In genomic region chr12:65156366-65156831, GRCh38 we compare ENCODE assay signal across 8 cellular contexts. TPM values are rescaled to one million over a fixed set of nuclear protein-coding genes. Genes with fewer than 3 reads are reported as not detected.
DNase-seq lines count a peak whose midpoint lies in the region; ATAC-seq and TF ChIP-seq lines count a peak whose summit lies in the region.

No MANE protein-coding gene starts in this region.

- peak overlapping the region; percentile 49 for H3K4me2 ChIP-seq in BLaER1

- no peak for TF ChIP-seq POLR2A in tibial nerve (IDR thresholded peaks at IDR 0.05)

- H3K4me3 Mint-ChIP-seq in T-helper 2 cell treated with Interferon-gamma antibody and Interleukin-4, amounts not matched to agents 5 μg/mL and 100 μg/mL, for 36 hours = peak overlapping the region; percentile 52
- H3K4me3 Mint-ChIP-seq in osteocyte (ENCODE audit: unreplicated experiment) = no peak overlapping the region

- H3K4me3 ChIP-seq in BLaER1 (no peak overlapping the region), tibial nerve (no peak overlapping the region)

- no peaks in the 10 kb centered on the region for H3K9me3 Mint-ChIP-seq in T-helper 2 cell treated with Interferon-gamma antibody and Interleukin-4, amounts not matched to agents 5 μg/mL and 100 μg/mL, for 36 hours
- H3K9me3 Mint-ChIP-seq in osteocyte (ENCODE audit: unreplicated experiment) = no peaks in the 10 kb centered on the region

- peaks cover 16% of the 10 kb centered on the region for H3K4me1 Mint-ChIP-seq in T-helper 2 cell treated with Interferon-gamma antibody and Interleukin-4, amounts not matched to agents 5 μg/mL and 100 μg/mL, for 36 hours (ENCODE audit: low read depth)
- H3K4me1 Mint-ChIP-seq in osteocyte (ENCODE audit: unreplicated experiment) = peaks cover 3% of the 10 kb centered on the region

- 61 to 76% methylated on average over 2 of the region's 2 CpGs for WGBS in tibial nerve, 2 donors

- H3K27me3 Mint-ChIP-seq in T-helper 2 cell treated with Interferon-gamma antibody and Interleukin-4, amounts not matched to agents 5 μg/mL and 100 μg/mL, for 36 hours (ENCODE audit: low read depth) = peaks cover 23% of the 10 kb centered on the region
- peaks cover 38% of the 10 kb centered on the region for H3K27me3 Mint-ChIP-seq in osteocyte (ENCODE audit: unreplicated experiment)

- TF ChIP-seq EP300 in tibial nerve (IDR thresholded peaks at IDR 0.05) = no peak

- peaks cover 4% of the 10 kb centered on the region for H3K36me3 Mint-ChIP-seq in T-helper 2 cell treated with Interferon-gamma antibody and Interleukin-4, amounts not matched to agents 5 μg/mL and 100 μg/mL, for 36 hours (ENCODE audit: low read depth)
- no peaks in the 10 kb centered on the region for H3K36me3 Mint-ChIP-seq in osteocyte (ENCODE audit: unreplicated experiment)

- TF ChIP-seq CTCF in osteocyte (IDR thresholded peaks at IDR 0.05) (no peak), tibial nerve (IDR thresholded peaks at IDR 0.05) (no peak)

- DNase-seq in T-helper 2 cell treated with Interferon-gamma antibody and Interleukin-4, amounts not matched to agents 5 μg/mL and 100 μg/mL, for 36 hours (ENCODE audit: low spot score) = no peak
- DNase-seq in renal cortical epithelial cell (ENCODE audit: low read depth) (peak; percentile 28), osteocyte (ENCODE audit: extremely low spot score, unreplicated experiment) (no peak), tibial nerve (ENCODE audit: low spot score in 2 of 2) (no peak), SW480 (ENCODE audit: low spot score) (no peak)

- H3K9ac ChIP-seq in BLaER1 = no peak overlapping the region

- no peaks in the 10 kb centered on the region for H4K20me1 ChIP-seq in BLaER1

- peak; percentile 92 for ATAC-seq in GM19035 (IDR thresholded peaks at IDR 0.05; ENCODE audit: unreplicated experiment)
- ATAC-seq in HG03097 (IDR thresholded peaks at IDR 0.05; ENCODE audit: low FRiP score, unreplicated experiment) = peak; percentile 91

- peaks cover 16% of the 10 kb centered on the region for H3K4me1 ChIP-seq in BLaER1
- H3K4me1 ChIP-seq in tibial nerve = no peaks in the 10 kb centered on the region

- H3K27ac Mint-ChIP-seq in T-helper 2 cell treated with Interferon-gamma antibody and Interleukin-4, amounts not matched to agents 5 μg/mL and 100 μg/mL, for 36 hours = peak overlapping the region; percentile 77
- no peak overlapping the region for H3K27ac Mint-ChIP-seq in osteocyte (ENCODE audit: unreplicated experiment)

- H3K36me3 ChIP-seq in BLaER1 (no peaks in the 10 kb centered on the region), tibial nerve (no peaks in the 10 kb centered on the region)

- H3K27ac ChIP-seq in BLaER1 = no peak overlapping the region
- no peak overlapping the region for H3K27ac ChIP-seq in tibial nerve

- H3K27me3 ChIP-seq in BLaER1 = no peaks in the 10 kb centered on the region
- H3K27me3 ChIP-seq in tibial nerve = peaks cover 0 to 14% of the 10 kb centered on the region in 2 donors

- no peaks in the 10 kb centered on the region for H3K9me3 ChIP-seq in BLaER1
- H3K9me3 ChIP-seq in tibial nerve = no peaks in the 10 kb centered on the region

RNA-seq across cellular contexts. Expression of gene LEMD3, which starts 13.0 kb away (rescaled TPM):
- total RNA-seq in renal cortical epithelial cell (32.6 and 36.2 TPM in 2 replicates), osteocyte (27.2 and 27.5 TPM in 2 replicates), tibial nerve (10 to 100 TPM; 38.3 to 57.3 (median 50.3) TPM)

RNA-seq across cellular contexts. Expression of gene WIF1, which starts 35.3 kb away (rescaled TPM):
- total RNA-seq in renal cortical epithelial cell = not detected in 2 replicates
- total RNA-seq in osteocyte = not detected in 2 replicates
- total RNA-seq in tibial nerve = not detected
